Comparison of ENCODE assay signal across 17 cellular contexts in the genomic region with DNA sequence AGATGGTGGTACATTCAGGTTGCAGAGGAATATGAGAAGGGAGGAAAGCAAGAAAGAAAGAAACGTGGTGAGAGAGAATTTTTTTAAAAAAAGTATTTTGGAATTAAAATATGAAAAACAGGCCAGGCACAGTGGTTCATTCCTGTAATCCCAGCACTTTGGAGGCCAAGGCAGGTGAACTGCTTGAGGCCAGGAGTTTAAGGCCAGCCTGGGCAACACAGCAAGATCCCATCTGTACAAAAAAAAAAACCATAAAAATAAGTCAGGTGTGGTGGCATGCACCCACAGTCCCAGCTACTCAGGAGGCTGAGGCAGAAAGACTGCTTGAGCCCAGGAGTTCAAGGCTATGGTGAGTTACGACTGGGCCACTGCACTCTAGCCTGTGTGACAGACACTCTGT.
"Had no signal": no experiment of that assay in that cellular context is flagged by ENCODE, and none has a peak within 500 bp of the region (broad histone marks: within the 10 kb centered on the region; RNA-seq: fewer than 3 reads in every experiment).

No MANE protein-coding gene starts in this region.

- H3K4me3 ChIP-seq: adrenal gland, esophagus muscularis mucosa, lung, mucosa of descending colon, smooth muscle cell, testis had no signal

- DNase-seq: activated CD4-positive, alpha-beta memory T cell treated with anti-CD3 and anti-CD28 coated beads, Interleukin-2, amount 10 ng/mL, durations not matched to agents 7 days and 5 days; activated CD4-positive, alpha-beta T cell treated with anti-CD3 and anti-CD28 coated beads for 4 hours; activated naive CD4-positive, alpha-beta T cell treated with anti-CD3 and anti-CD28 coated beads, Interleukin-2, amount 10 ng/mL, durations not matched to agents 7 days and 5 days; activated T-cell treated with anti-CD3 and anti-CD28 coated beads, Interleukin-2, amount 50 U/mL, for 24 hours; caudate nucleus; mucosa of descending colon; naive thymus-derived CD4-positive, alpha-beta T cell; nucleus accumbens; posterior cingulate gyrus; retina; T-helper 17 cell had no signal

- H3K36me3 ChIP-seq: adrenal gland, esophagus muscularis mucosa had no signal

- H3K4me3 Mint-ChIP-seq: activated CD4-positive, alpha-beta memory T cell treated with anti-CD3 and anti-CD28 coated beads, Interleukin-2, amount 10 ng/mL, durations not matched to agents 7 days and 5 days; activated naive CD4-positive, alpha-beta T cell treated with anti-CD3 and anti-CD28 coated beads, Interleukin-2, amount 10 ng/mL, durations not matched to agents 7 days and 5 days; activated T-cell treated with anti-CD3 and anti-CD28 coated beads, Interleukin-2, amount 50 U/mL, for 24 hours; naive thymus-derived CD4-positive, alpha-beta T cell; stimulated activated naive CD8-positive, alpha-beta T cell treated with anti-CD3 and anti-CD28 coated beads, Interleukin-15, Interleukin-2, amounts not matched to agents 100 ng/mL and 50 ng/mL, for 24 hours; T-helper 17 cell had no signal

- H3K27ac Mint-ChIP-seq: activated CD4-positive, alpha-beta memory T cell treated with anti-CD3 and anti-CD28 coated beads, Interleukin-2, amount 10 ng/mL, durations not matched to agents 7 days and 5 days; activated naive CD4-positive, alpha-beta T cell treated with anti-CD3 and anti-CD28 coated beads, Interleukin-2, amount 10 ng/mL, durations not matched to agents 7 days and 5 days; activated T-cell treated with anti-CD3 and anti-CD28 coated beads, Interleukin-2, amount 50 U/mL, for 24 hours; stimulated activated naive CD8-positive, alpha-beta T cell treated with anti-CD3 and anti-CD28 coated beads, Interleukin-15, Interleukin-2, amounts not matched to agents 100 ng/mL and 50 ng/mL, for 24 hours; T-helper 17 cell had no signal

- H3K36me3 Mint-ChIP-seq: activated naive CD4-positive, alpha-beta T cell treated with anti-CD3 and anti-CD28 coated beads, Interleukin-2, amount 10 ng/mL, durations not matched to agents 7 days and 5 days; naive thymus-derived CD4-positive, alpha-beta T cell had no signal

- H3K9me3 Mint-ChIP-seq: activated CD4-positive, alpha-beta memory T cell treated with anti-CD3 and anti-CD28 coated beads, Interleukin-2, amount 10 ng/mL, durations not matched to agents 7 days and 5 days; activated naive CD4-positive, alpha-beta T cell treated with anti-CD3 and anti-CD28 coated beads, Interleukin-2, amount 10 ng/mL, durations not matched to agents 7 days and 5 days; activated T-cell treated with anti-CD3 and anti-CD28 coated beads, Interleukin-2, amount 50 U/mL, for 24 hours; naive thymus-derived CD4-positive, alpha-beta T cell; stimulated activated naive CD8-positive, alpha-beta T cell treated with anti-CD3 and anti-CD28 coated beads, Interleukin-15, Interleukin-2, amounts not matched to agents 100 ng/mL and 50 ng/mL, for 24 hours had no signal

- ATAC-seq: mucosa of descending colon; naive thymus-derived CD4-positive, alpha-beta T cell; T-helper 17 cell had no signal

- H3K9me3 ChIP-seq: adrenal gland, esophagus muscularis mucosa, mucosa of descending colon, testis had no signal

- H3K27me3 ChIP-seq: adrenal gland, esophagus muscularis mucosa, testis had no signal
